In genomic region chr10:75432176-75432575, GRCh38 we compare ENCODE assay signal across 2 cellular contexts.
A peak's percentile ranks its signal among the peaks of the same experiment; 100 is the strongest.
TF ChIP-seq lines count a peak whose summit lies in the region.

No MANE protein-coding gene starts in this region.

TF ChIP-seq in HCT116, 20 proteins besides CTCF, POLR2A, EP300 and RAD21:
- TF ChIP-seq, protein P1, sequence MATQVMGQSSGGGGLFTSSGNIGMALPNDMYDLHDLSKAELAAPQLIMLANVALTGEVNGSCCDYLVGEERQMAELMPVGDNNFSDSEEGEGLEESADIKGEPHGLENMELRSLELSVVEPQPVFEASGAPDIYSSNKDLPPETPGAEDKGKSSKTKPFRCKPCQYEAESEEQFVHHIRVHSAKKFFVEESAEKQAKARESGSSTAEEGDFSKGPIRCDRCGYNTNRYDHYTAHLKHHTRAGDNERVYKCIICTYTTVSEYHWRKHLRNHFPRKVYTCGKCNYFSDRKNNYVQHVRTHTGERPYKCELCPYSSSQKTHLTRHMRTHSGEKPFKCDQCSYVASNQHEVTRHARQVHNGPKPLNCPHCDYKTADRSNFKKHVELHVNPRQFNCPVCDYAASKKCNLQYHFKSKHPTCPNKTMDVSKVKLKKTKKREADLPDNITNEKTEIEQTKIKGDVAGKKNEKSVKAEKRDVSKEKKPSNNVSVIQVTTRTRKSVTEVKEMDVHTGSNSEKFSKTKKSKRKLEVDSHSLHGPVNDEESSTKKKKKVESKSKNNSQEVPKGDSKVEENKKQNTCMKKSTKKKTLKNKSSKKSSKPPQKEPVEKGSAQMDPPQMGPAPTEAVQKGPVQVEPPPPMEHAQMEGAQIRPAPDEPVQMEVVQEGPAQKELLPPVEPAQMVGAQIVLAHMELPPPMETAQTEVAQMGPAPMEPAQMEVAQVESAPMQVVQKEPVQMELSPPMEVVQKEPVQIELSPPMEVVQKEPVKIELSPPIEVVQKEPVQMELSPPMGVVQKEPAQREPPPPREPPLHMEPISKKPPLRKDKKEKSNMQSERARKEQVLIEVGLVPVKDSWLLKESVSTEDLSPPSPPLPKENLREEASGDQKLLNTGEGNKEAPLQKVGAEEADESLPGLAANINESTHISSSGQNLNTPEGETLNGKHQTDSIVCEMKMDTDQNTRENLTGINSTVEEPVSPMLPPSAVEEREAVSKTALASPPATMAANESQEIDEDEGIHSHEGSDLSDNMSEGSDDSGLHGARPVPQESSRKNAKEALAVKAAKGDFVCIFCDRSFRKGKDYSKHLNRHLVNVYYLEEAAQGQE (IDR thresholded peaks at IDR 0.05; ENCODE audit: low read depth): no peak
- TF ChIP-seq CEBPB (IDR thresholded peaks at IDR 0.05; ENCODE audit: low read depth) (no peak), YY1 (IDR thresholded peaks at IDR 0.05; ENCODE audit: extremely low read depth, insufficient replicate concordance, low read depth, low read length) (no peak), SIN3A (IDR thresholded peaks at IDR 0.05; ENCODE audit: low read depth) (no peak), ATF3 (IDR thresholded peaks at IDR 0.05) (no peak), SP1 (IDR thresholded peaks at IDR 0.05; ENCODE audit: low read depth) (no peak), EGR1 (IDR thresholded peaks at IDR 0.05; ENCODE audit: low read depth) (no peak), POLR2AphosphoS5 (IDR thresholded peaks at IDR 0.05; ENCODE audit: low read depth, low read length) (no peak), ZFX (IDR thresholded peaks at IDR 0.05) (no peak)
- TF ChIP-seq, protein P2, sequence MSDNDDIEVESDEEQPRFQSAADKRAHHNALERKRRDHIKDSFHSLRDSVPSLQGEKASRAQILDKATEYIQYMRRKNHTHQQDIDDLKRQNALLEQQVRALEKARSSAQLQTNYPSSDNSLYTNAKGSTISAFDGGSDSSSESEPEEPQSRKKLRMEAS (IDR thresholded peaks at IDR 0.05): no peak
- TF ChIP-seq, protein P3, sequence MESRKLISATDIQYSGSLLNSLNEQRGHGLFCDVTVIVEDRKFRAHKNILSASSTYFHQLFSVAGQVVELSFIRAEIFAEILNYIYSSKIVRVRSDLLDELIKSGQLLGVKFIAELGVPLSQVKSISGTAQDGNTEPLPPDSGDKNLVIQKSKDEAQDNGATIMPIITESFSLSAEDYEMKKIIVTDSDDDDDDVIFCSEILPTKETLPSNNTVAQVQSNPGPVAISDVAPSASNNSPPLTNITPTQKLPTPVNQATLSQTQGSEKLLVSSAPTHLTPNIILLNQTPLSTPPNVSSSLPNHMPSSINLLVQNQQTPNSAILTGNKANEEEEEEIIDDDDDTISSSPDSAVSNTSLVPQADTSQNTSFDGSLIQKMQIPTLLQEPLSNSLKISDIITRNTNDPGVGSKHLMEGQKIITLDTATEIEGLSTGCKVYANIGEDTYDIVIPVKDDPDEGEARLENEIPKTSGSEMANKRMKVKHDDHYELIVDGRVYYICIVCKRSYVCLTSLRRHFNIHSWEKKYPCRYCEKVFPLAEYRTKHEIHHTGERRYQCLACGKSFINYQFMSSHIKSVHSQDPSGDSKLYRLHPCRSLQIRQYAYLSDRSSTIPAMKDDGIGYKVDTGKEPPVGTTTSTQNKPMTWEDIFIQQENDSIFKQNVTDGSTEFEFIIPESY (IDR thresholded peaks at IDR 0.05; ENCODE audit: extremely low read depth, insufficient replicate concordance, low read length): no peak

TF ChIP-seq in endothelial cell of umbilical vein, 7 proteins besides CTCF, POLR2A, EP300 and RAD21:
- TF ChIP-seq EZH2 (IDR thresholded peaks at IDR 0.05; ENCODE audit: borderline replicate concordance, low read depth, low read length, severe bottlenecking) (peak; percentile 46), MYC (IDR thresholded peaks at IDR 0.05; ENCODE audit: low read depth, low read length) (no peak), POLR2AphosphoS5 (IDR thresholded peaks at IDR 0.05; ENCODE audit: insufficient read depth, low read depth, low read length) (no peak), FOS (IDR thresholded peaks at IDR 0.05; ENCODE audit: borderline replicate concordance, insufficient read depth, low read length) (no peak)
TF ChIP-seq in endothelial cell of umbilical vein: peak in this region for 1.
